Comparison of ENCODE assay signal across 28 cellular contexts in genomic region chr1:84825161-84825560, GRCh38.
"Had no signal": no experiment of that assay in that cellular context is flagged by ENCODE, and none has a peak within 500 bp of the region (broad histone marks: within the 10 kb centered on the region; RNA-seq: fewer than 3 reads in every experiment).

No MANE protein-coding gene starts in this region.

- H3K27me3 Mint-ChIP-seq: memory B cell had no signal

- H3K27ac Mint-ChIP-seq: immature natural killer cell; memory B cell; mesothelial cell of epicardium; naive B cell; natural killer cell treated with Interleukin-12 subunit alpha and Interleukin-12 subunit beta and Interleukin-15 and Interleukin-18, amount 100 ng/mL, for 72 hours; progenitor cell of endocrine pancreas; stimulated activated effector memory CD8-positive, alpha-beta T cell treated with anti-CD3 and anti-CD28 coated beads, Interleukin-12 subunit alpha, Interleukin-12 subunit beta, amount 100 ng/mL, for 72 hours had no signal

- H3K36me3 ChIP-seq: esophagus squamous epithelium, stomach, thyroid gland, vagina had no signal

- ATAC-seq: left colon; mucosa of descending colon; sciatic nerve; stimulated activated effector memory CD8-positive, alpha-beta T cell treated with anti-CD3 and anti-CD28 coated beads, Interleukin-12 subunit alpha, Interleukin-12 subunit beta, amount 100 ng/mL, for 72 hours had no signal

- DNase-seq: dermis blood vessel endothelial cell; effector memory CD4-positive, alpha-beta T cell; esophagus squamous epithelium; foreskin melanocyte; hypothalamus; immature natural killer cell; islet precursor cell; kidney glomerular epithelial cell; left colon; mucosa of descending colon; naive B cell; stimulated activated CD4-positive, alpha-beta T cell treated with anti-CD3 and anti-CD28 coated beads, Interleukin-2, amount 100 ng/mL, for 24 hours; stimulated activated CD4-positive, alpha-beta T cell treated with anti-CD3 and anti-CD28 coated beads, Interleukin-4, amount 100 ng/mL, for 24 hours; stimulated activated naive CD4-positive, alpha-beta T cell treated with Interleukin-2 at 50 U/mL for 16 hours; stomach; thyroid gland had no signal

- H3K27me3 ChIP-seq: esophagus squamous epithelium, stomach, thyroid gland, vagina had no signal

- H3K36me3 Mint-ChIP-seq: immature natural killer cell; memory B cell; mesothelial cell of epicardium; naive B cell; natural killer cell treated with Interleukin-12 subunit alpha and Interleukin-12 subunit beta and Interleukin-15 and Interleukin-18, amount 100 ng/mL, for 72 hours; stimulated activated effector memory CD8-positive, alpha-beta T cell treated with anti-CD3 and anti-CD28 coated beads, Interleukin-12 subunit alpha, Interleukin-12 subunit beta, amount 100 ng/mL, for 72 hours had no signal

- H3K4me1 ChIP-seq: esophagus squamous epithelium, parathyroid adenoma, stomach, thyroid gland, vagina had no signal

- H2AFZ ChIP-seq: parathyroid adenoma had no signal

- H3K4me2 ChIP-seq: smooth muscle cell had no signal

- H3K4me3 Mint-ChIP-seq: immature natural killer cell; memory B cell; mesothelial cell of epicardium; naive B cell; natural killer cell treated with Interleukin-12 subunit alpha and Interleukin-12 subunit beta and Interleukin-15 and Interleukin-18, amount 100 ng/mL, for 72 hours; neural crest cell; stimulated activated effector memory CD8-positive, alpha-beta T cell treated with anti-CD3 and anti-CD28 coated beads, Interleukin-12 subunit alpha, Interleukin-12 subunit beta, amount 100 ng/mL, for 72 hours had no signal

- H3K9me3 Mint-ChIP-seq: immature natural killer cell; memory B cell; naive B cell; natural killer cell treated with Interleukin-12 subunit alpha and Interleukin-12 subunit beta and Interleukin-15 and Interleukin-18, amount 100 ng/mL, for 72 hours; neural crest cell; stimulated activated effector memory CD8-positive, alpha-beta T cell treated with anti-CD3 and anti-CD28 coated beads, Interleukin-12 subunit alpha, Interleukin-12 subunit beta, amount 100 ng/mL, for 72 hours had no signal

- H3K27ac ChIP-seq: coronary artery, esophagus squamous epithelium, parathyroid adenoma, stomach, thyroid gland, vagina had no signal

- H3K9me3 ChIP-seq: esophagus squamous epithelium, mucosa of descending colon, stomach, thyroid gland, vagina had no signal

- H3K79me2 ChIP-seq: parathyroid adenoma had no signal

- H3K4me3 ChIP-seq: coronary artery, esophagus squamous epithelium, lung, mucosa of descending colon, smooth muscle cell, stomach, thyroid gland, vagina had no signal

- H3K4me1 Mint-ChIP-seq: immature natural killer cell; memory B cell; naive B cell; stimulated activated effector memory CD8-positive, alpha-beta T cell treated with anti-CD3 and anti-CD28 coated beads, Interleukin-12 subunit alpha, Interleukin-12 subunit beta, amount 100 ng/mL, for 72 hours had no signal

- H3K9ac ChIP-seq: parathyroid adenoma had no signal
